In genomic region chr19:1591421-1592022, GRCh38 we compare ENCODE assay signal across 8 cellular contexts. TPM values are rescaled to one million over a fixed set of nuclear protein-coding genes. Genes with fewer than 3 reads are reported as not detected.
DNase-seq lines count a peak whose midpoint lies in the region; ATAC-seq and TF ChIP-seq lines count a peak whose summit lies in the region.

No MANE protein-coding gene starts in this region.

- TF ChIP-seq CTCF in AG04449 (IDR thresholded peaks at IDR 0.05; ENCODE audit: insufficient read depth, low read length, missing control alignments) (no peak), HCT116 (IDR thresholded peaks at IDR 0.05 in 2 of 3, conservative IDR thresholded peaks at IDR 0.05 in 1 of 3; ENCODE audit: borderline replicate concordance in 1 of 3, insufficient read depth in 1 of 3, low read depth in 2 of 3, low read length in 2 of 3) (no peak), SU-DHL-6 (IDR thresholded peaks at IDR 0.05; ENCODE audit: insufficient read depth, low read length, poor library complexity, severe bottlenecking) (no peak), esophagus muscularis mucosa (IDR thresholded peaks at IDR 0.05) (no peak), ovary (IDR thresholded peaks at IDR 0.05) (no peak)

- 1% methylated on average over 19 of the region's 31 CpGs for WGBS in esophagus muscularis mucosa
- WGBS in ovary, 3 donors = 1 to 2% (median 1%) methylated on average over 31 of the region's 31 CpGs

- TF ChIP-seq EP300 in esophagus muscularis mucosa (IDR thresholded peaks at IDR 0.05) (no peak), ovary (IDR thresholded peaks at IDR 0.05) (no peak)

- no peaks in the 10 kb centered on the region for H4K20me1 ChIP-seq in HCT116 (ENCODE audit: insufficient read depth)
- peaks cover 7% of the 10 kb centered on the region; the same call in 1 of the 2 replicates for H4K20me1 ChIP-seq in SU-DHL-6 (ENCODE audit: low read depth, low read length)

- H3K9me3 ChIP-seq in HCT116 (ENCODE audit: control insufficient read depth in 1 of 2, insufficient read depth in 1 of 2, low read depth in 1 of 2, low read length in 2 of 2) (no peaks in the 10 kb centered on the region), SU-DHL-6 (ENCODE audit: insufficient read depth, low read length) (no peaks in the 10 kb centered on the region), esophagus muscularis mucosa (no peaks in the 10 kb centered on the region), ovary (no peaks in the 10 kb centered on the region)

- intact Hi-C loops in HCT116 (cut with micrococcal nuclease) = no loop called here
- intact Hi-C loops in esophagus muscularis mucosa (cut with DNase I) = no loop called here
- intact Hi-C loops in ovary (cut with DNase I) = no loop called here
- intact Hi-C loops in sciatic nerve (cut with DNase I) = no loop called here

- H3K27ac ChIP-seq in HCT116 (ENCODE audit: low read depth, low read length) (peak overlapping the region; percentile 100), SU-DHL-6 (ENCODE audit: low read depth, low read length) (peak overlapping the region; percentile 96), esophagus muscularis mucosa (replicated peaks in 1 of 4) (peak overlapping the region; percentile 91 to 98 (median 94)), ovary (peak overlapping the region; percentile 95 to 98)

- no peak for TF ChIP-seq RAD21 in HCT116 (IDR thresholded peaks at IDR 0.05; ENCODE audit: low read depth)

- H3K4me3 ChIP-seq in AG04449 (ENCODE audit: low read depth, low read length) = peak overlapping the region; percentile 84
- H3K4me3 ChIP-seq in HCT116 (replicated peaks in 1 of 2; ENCODE audit: low read depth in 1 of 2, low read length in 2 of 2) = peak overlapping the region; percentile 87 to 96
- peak overlapping the region; percentile 100 for H3K4me3 ChIP-seq in SU-DHL-6 (ENCODE audit: insufficient read depth, low read length, poor library complexity, severe bottlenecking)
- H3K4me3 ChIP-seq in esophagus muscularis mucosa = peak overlapping the region; percentile 62 to 91 (median 78)
- H3K4me3 ChIP-seq in ovary = peak overlapping the region; percentile 57

- peak overlapping the region; percentile 98 for H3K9ac ChIP-seq in HCT116 (ENCODE audit: low read length)
- H3K9ac ChIP-seq in SU-DHL-6 (ENCODE audit: low read length) = peak overlapping the region; percentile 100

- RAD21 ChIA-PET in HCT116 (lab: Charles Lee; ENCODE audit: low non-redundant PET in 1 of 2, low total read pairs in 2 of 2, uncharacterized antibody in 2 of 2, unreplicated experiment in 2 of 2) = no interaction called here

- POLR2A ChIA-PET in AG04449 (lab: Yijun Ruan, JAX) = interaction anchor here (0.9 kb wide), 1 partner anchor 10 kb away, joined by 3 read pairs; no protein-coding TSS in a partner anchor
- POLR2A ChIA-PET in HCT116 (lab: Charles Lee) = interaction anchor here (1.2 kb wide), 1 partner anchor 14 kb away, joined by 3 read pairs; no protein-coding TSS in a partner anchor

- H3K4me2 ChIP-seq in HCT116 (ENCODE audit: low read length) (peak overlapping the region; percentile 90), SU-DHL-6 (ENCODE audit: low read depth, low read length, poor library complexity, severe bottlenecking) (peak overlapping the region; percentile 90)

- peaks cover 29 to 56% of the 10 kb centered on the region in 2 experiments for H3K4me1 ChIP-seq in HCT116 (ENCODE audit: control insufficient read depth in 1 of 2, insufficient read depth in 2 of 2, low read length in 2 of 2)
- H3K4me1 ChIP-seq in esophagus muscularis mucosa = peaks cover 23 to 48% (median 37%) of the 10 kb centered on the region in 4 donors
- H3K4me1 ChIP-seq in ovary (ENCODE audit: insufficient read depth) = peaks cover 7% of the 10 kb centered on the region

- no peaks in the 10 kb centered on the region for H3K9me2 ChIP-seq in HCT116 (ENCODE audit: insufficient read depth)
- H3K9me2 ChIP-seq in SU-DHL-6 (replicated peaks; ENCODE audit: insufficient read depth, low read length) = no peaks in the 10 kb centered on the region

- H2AFZ ChIP-seq in HCT116 (ENCODE audit: low read depth, low read length, poor library complexity, severe bottlenecking) (no peak overlapping the region), SU-DHL-6 (ENCODE audit: low read depth, low read length, severe bottlenecking) (no peak overlapping the region)

- TF ChIP-seq POLR2A in HCT116 (IDR thresholded peaks at IDR 0.05; ENCODE audit: borderline replicate concordance, extremely low read depth, insufficient read depth, insufficient read length) (no peak), esophagus muscularis mucosa (IDR thresholded peaks at IDR 0.05; ENCODE audit: low read depth) (no peak), ovary (IDR thresholded peaks at IDR 0.05) (no peak)

- ATAC-seq in HCT116 = 0 out of 2 replicates have a peak, but pooled peaks have one; percentile 0
- ATAC-seq in sciatic nerve = no peak

- CTCF ChIA-PET in AG04449 (lab: Yijun Ruan, JAX) = interaction anchor here (0.9 to 1.6 kb wide), 7 partner anchors 10 to 186 kb away, joined by 3 to 8 read pairs (median 4); no protein-coding TSS in a partner anchor
- CTCF ChIA-PET in HCT116 (lab: Charles Lee) = interaction anchor here (1.4 kb wide), 1 partner anchor 45 kb away, joined by 5 read pairs; no protein-coding TSS in a partner anchor

- H3K27me3 ChIP-seq in HCT116 (ENCODE audit: insufficient read depth, low read length) (no peaks in the 10 kb centered on the region), SU-DHL-6 (ENCODE audit: low read length) (no peaks in the 10 kb centered on the region), esophagus muscularis mucosa (no peaks in the 10 kb centered on the region), ovary (no peaks in the 10 kb centered on the region)

- peaks cover 23% of the 10 kb centered on the region for H3F3A ChIP-seq in SU-DHL-6 (ENCODE audit: insufficient read depth)

- H3K36me3 ChIP-seq in HCT116 (ENCODE audit: control insufficient read depth in 1 of 2, insufficient read depth in 2 of 2, low read length in 2 of 2) (0 out of 4 replicates have a peak, but pooled peaks cover 0 to 5% of the 10 kb centered on the region in 2 experiments), SU-DHL-6 (ENCODE audit: low read length) (peaks cover 4% of the 10 kb centered on the region; the same call in 1 of the 2 replicates), esophagus muscularis mucosa (peaks cover 0 to 21% (median 15%) of the 10 kb centered on the region in 4 donors), ovary (no peaks in the 10 kb centered on the region)

- H3K79me2 ChIP-seq in HCT116 (ENCODE audit: insufficient read depth, low read length) (peaks cover 50% of the 10 kb centered on the region), SU-DHL-6 (ENCODE audit: insufficient read depth, low read length) (peaks cover 53% of the 10 kb centered on the region)

- BruUV-seq in HCT116 (replicated peaks; lab: Mats Ljungman, UMichigan) = TSS peak; percentile 80

- DNase-seq in AG04449 (ENCODE audit: low read depth, low spot score) (no peak), HCT116 (ENCODE audit: low read depth, low spot score) (no peak), esophagus muscularis mucosa (ENCODE audit: extremely low spot score) (no peak), ovary (no peak), SIG-M5 treated with dmso at 0.1 percent for 504 hours (lab: John Stamatoyannopoulos, UW; ENCODE audit: unreplicated experiment) (no peak), sciatic nerve (ENCODE audit: low spot score) (no peak), hepatic stellate cell (ENCODE audit: low spot score) (no peak)

TF ChIP-seq in HCT116, 20 proteins besides CTCF, POLR2A, EP300 and RAD21:
- TF ChIP-seq SP1 (IDR thresholded peaks at IDR 0.05; ENCODE audit: low read depth) = no peak
- no peak for TF ChIP-seq MAX (IDR thresholded peaks at IDR 0.05)
- no peak for TF ChIP-seq TCF7L2 (IDR thresholded peaks at IDR 0.05; ENCODE audit: borderline replicate concordance, extremely low read depth, insufficient read depth, insufficient read length)
- no peak for TF ChIP-seq YY1 (IDR thresholded peaks at IDR 0.05; ENCODE audit: extremely low read depth, insufficient replicate concordance, low read depth, low read length)
- TF ChIP-seq SIN3A (IDR thresholded peaks at IDR 0.05; ENCODE audit: low read depth) = no peak
- no peak for TF ChIP-seq ZNF274 (IDR thresholded peaks at IDR 0.05; ENCODE audit: low read depth, low read length)

RNA-seq across cellular contexts. Expression of gene MBD3, which starts 1.1 kb away (rescaled TPM):
- 85.7 TPM for total RNA-seq in HCT116 (2021; ENCODE audit: unreplicated experiment)
- 47.8 and 52.2 TPM in 2 replicates for polyA plus RNA-seq in HCT116 (2012)
- total RNA-seq in esophagus muscularis mucosa = 100 to 1,000 TPM in 3 of 4 donors, 10 to 100 TPM in 1; 81.8 to 152 (median 114) TPM
- total RNA-seq in ovary = 10 to 100 TPM; 53.3 to 94.7 (median 74.4) TPM
- polyA plus RNA-seq in ovary = 10 to 100 TPM in 1 of 2 donors, 1 to 10 TPM in 1; 2.1 to 74.3 TPM
- total RNA-seq in sciatic nerve = 48.1 TPM

RNA-seq across cellular contexts. Expression of gene UQCR11, which starts 13.7 kb away (rescaled TPM):
- 303 TPM for total RNA-seq in HCT116 (2021; ENCODE audit: unreplicated experiment)
- 208 and 223 TPM in 2 replicates for polyA plus RNA-seq in HCT116 (2012)
- 100 to 1,000 TPM; 111 to 152 (median 132) TPM for total RNA-seq in esophagus muscularis mucosa
- 100 to 1,000 TPM in 3 of 7 donors, 10 to 100 TPM in 4; 39.5 to 132 (median 98.2) TPM for total RNA-seq in ovary
- 10 to 100 TPM; 66.9 to 87.9 TPM for polyA plus RNA-seq in ovary
- total RNA-seq in sciatic nerve = 136 TPM

RNA-seq across cellular contexts. Expression of gene MEX3D, which starts 23.4 kb away (rescaled TPM):
- total RNA-seq in HCT116 (2021; ENCODE audit: unreplicated experiment) = 69.2 TPM
- polyA plus RNA-seq in HCT116 (2012) = 18.0 and 20.6 TPM in 2 replicates
- total RNA-seq in esophagus muscularis mucosa = 10 to 100 TPM; 21.6 to 64.4 (median 47.5) TPM
- 10 to 100 TPM; 20.9 to 54.4 (median 35.3) TPM for total RNA-seq in ovary
- 10 to 100 TPM in 1 of 2 donors, 1 to 10 TPM in 1; 7.3 to 17.6 TPM for polyA plus RNA-seq in ovary
- 27.1 TPM for total RNA-seq in sciatic nerve
